ENCODE assay signal across 8 cellular contexts in the genomic region with DNA sequence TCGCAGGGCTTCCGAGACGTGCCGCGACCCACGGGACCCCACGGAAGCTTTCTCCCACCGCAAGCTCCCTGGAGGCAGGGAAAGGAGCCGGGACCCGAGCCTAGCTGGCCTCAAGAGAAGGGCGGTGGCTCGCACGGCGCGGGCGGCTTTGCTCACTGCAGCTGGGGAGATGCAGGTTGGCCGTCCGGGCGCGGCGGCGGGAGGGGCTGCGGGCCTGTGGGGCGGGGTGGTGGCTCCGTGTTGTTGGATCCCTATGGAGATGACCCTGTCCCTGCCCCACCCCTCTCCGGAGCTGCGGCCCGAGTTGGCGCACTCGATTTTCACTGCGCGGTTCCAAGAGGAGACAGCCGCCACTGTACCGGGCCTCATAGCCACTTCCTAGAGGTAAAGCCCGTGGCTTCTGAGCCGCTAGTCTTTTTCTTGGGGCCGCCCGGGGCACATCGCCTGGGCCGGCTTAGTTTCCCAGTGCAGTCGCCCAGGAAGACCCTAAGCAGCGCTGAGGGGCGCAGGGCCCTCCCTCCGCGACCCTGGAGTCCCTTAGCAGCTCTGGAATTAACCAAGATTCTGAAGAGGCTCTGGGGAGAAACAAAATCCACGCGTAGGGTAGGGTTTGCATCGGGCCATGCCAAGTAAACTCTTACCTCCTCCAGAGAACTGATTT. TPM values are rescaled to one million over a fixed set of nuclear protein-coding genes. Genes with fewer than 3 reads are reported as not detected.
DNase-seq lines count a peak whose midpoint lies in the region; ATAC-seq, FAIRE-seq and TF ChIP-seq lines count a peak whose summit lies in the region.

A gene with protein sequence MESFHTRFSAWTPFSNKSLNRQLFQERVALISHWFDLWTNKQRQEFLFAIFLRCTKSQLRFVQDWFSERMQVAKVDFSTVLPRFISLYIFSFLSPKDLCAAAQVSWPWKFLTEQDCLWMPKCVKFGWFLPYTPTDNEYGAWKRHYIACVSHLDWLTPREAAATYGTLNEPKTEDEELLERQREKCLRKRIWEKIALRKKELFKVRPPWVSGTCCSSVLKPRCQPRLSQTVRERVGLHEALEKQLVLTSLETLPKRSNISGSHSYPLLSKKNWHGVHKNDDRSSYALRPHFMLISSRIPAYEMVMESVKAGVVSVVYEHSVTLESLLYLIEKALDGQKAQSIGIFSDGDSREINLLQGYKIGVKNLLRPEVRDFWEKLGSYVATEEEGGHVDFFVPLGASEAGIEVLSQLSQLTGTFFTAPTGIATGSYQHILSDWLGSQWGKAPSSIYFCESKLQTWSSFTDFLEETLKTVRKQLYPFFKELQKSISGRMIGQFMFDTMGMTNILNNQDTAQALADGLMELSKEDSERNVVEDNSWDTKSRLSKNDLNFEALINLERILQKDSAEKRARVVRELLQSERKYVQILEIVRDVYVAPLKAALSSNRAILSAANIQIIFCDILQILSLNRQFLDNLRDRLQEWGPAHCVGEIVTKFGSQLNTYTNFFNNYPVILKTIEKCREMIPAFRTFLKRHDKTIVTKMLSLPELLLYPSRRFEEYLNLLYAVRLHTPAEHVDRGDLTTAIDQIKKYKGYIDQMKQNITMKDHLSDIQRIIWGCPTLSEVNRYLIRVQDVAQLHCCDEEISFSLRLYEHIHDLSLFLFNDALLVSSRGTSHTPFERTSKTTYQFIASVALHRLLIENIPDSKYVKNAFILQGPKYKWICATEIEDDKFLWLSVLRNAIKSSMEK (plus strand): TSS at position 279 of the 661 bp plus-strand sequence. CDS start 17,188 bp downstream, outside the sequence.

- peak within 1 kb of the TSS; percentile 32 to 61 (median 44) for H3K4me3 ChIP-seq in keratinocyte (ENCODE audit: control insufficient read depth in 2 of 3, extremely low read depth in 1 of 3, insufficient read depth in 2 of 3, low read depth in 1 of 3, low read length in 3 of 3)
- H3K4me3 ChIP-seq in spleen: peak within 1 kb of the TSS; percentile 13 to 55 (median 22)

- H3K36me3 ChIP-seq in keratinocyte (ENCODE audit: control insufficient read depth in 2 of 2, extremely low read depth in 1 of 2, insufficient read depth in 2 of 2, low read length in 2 of 2): no peaks in the 10 kb centered on the region
- H3K36me3 ChIP-seq in spleen: peaks cover 0 to 28% (median 18%) of the 10 kb centered on the region in 6 donors

- peak within 1 kb of the TSS; percentile 75 for H3K9ac ChIP-seq in keratinocyte (ENCODE audit: control insufficient read depth, extremely low read depth, insufficient read depth, low read length)

- H3K36me3 Mint-ChIP-seq in chondrocyte (ENCODE audit: low read depth): no peaks in the 10 kb centered on the region

- H3K27me3 Mint-ChIP-seq in chondrocyte (ENCODE audit: low read depth): no peaks in the 10 kb centered on the region

- dilution Hi-C loops in keratinocyte (cut with MboI; ENCODE audit: extremely low pct_ligation_motif_present, low sequenced_read_pairs): no loop called here

- H3K27ac ChIP-seq in keratinocyte (ENCODE audit: control insufficient read depth, insufficient read depth, low read length) (peak within 1 kb of the TSS; percentile 30), spleen (peak within 1 kb of the TSS in 3 of 8 donors; percentile 4 to 57 (median 12))

- intact Hi-C loops in spleen (cut with DNase I; ENCODE audit: low total_unique reads): no loop called here

- H3K4me1 Mint-ChIP-seq in chondrocyte (ENCODE audit: low read depth): no peaks in the 10 kb centered on the region

- H3K4me3 Mint-ChIP-seq in chondrocyte (ENCODE audit: unreplicated experiment): peak within 1 kb of the TSS; percentile 46

- no peaks in the 10 kb centered on the region for H4K20me1 ChIP-seq in keratinocyte (ENCODE audit: control insufficient read depth, extremely low read depth, insufficient read depth, low read length)

- WGBS in spleen, 5 donors: 17 to 30% (median 21%) methylated on average over 34 to 48 of the region's 48 CpGs

- H2AFZ ChIP-seq in keratinocyte (ENCODE audit: control insufficient read depth, low read length): peak within 1 kb of the TSS; percentile 89

- no peaks in the 10 kb centered on the region for H3K9me3 ChIP-seq in keratinocyte (ENCODE audit: control insufficient read depth, low read depth, low read length)
- no peaks in the 10 kb centered on the region for H3K9me3 ChIP-seq in spleen

- TF ChIP-seq CTCF in chondrocyte (IDR thresholded peaks at IDR 0.05): no peak
- no peak for TF ChIP-seq CTCF in keratinocyte (optimal IDR thresholded peaks at IDR 0.05 in 1 of 3, IDR thresholded peaks at IDR 0.05 in 1 of 3, conservative IDR thresholded peaks at IDR 0.05 in 1 of 3; ENCODE audit: extremely low read depth in 1 of 3, insufficient read depth in 2 of 3, low read length in 3 of 3)
- no peak for TF ChIP-seq CTCF in spleen (IDR thresholded peaks at IDR 0.05 in 8 of 11, conservative IDR thresholded peaks at IDR 0.05 in 3 of 11)

- no peak within 1 kb of the TSS for H3K27ac Mint-ChIP-seq in chondrocyte (ENCODE audit: unreplicated experiment)

- ATAC-seq in HG02588 (IDR thresholded peaks at IDR 0.05; ENCODE audit: unreplicated experiment): no peak

- DNase-seq in HT-29 (ENCODE audit: low spot score): peak; percentile 62
- DNase-seq in chondrocyte (ENCODE audit: low spot score): no peak
- no peak for DNase-seq in keratinocyte (ENCODE audit: low read depth, low spot score)
- peak; percentile 86 for DNase-seq in spleen
- no peak for DNase-seq in effector CD4-positive, alpha-beta T cell
- DNase-seq in CD1c-positive myeloid dendritic cell (ENCODE audit: extremely low spot score): no peak
- DNase-seq in activated naive CD4-positive, alpha-beta T cell treated with anti-CD3 and anti-CD28 coated beads, Interleukin-2, amount 50 U/mL, for 16 hours: no peak

- H3K4me2 ChIP-seq in keratinocyte (ENCODE audit: control insufficient read depth, extremely low read depth, insufficient read depth, low read depth, low read length): peak within 1 kb of the TSS; percentile 79

- no peak for FAIRE-seq in keratinocyte (lab: Jason Lieb, UNC)

- H3K4me1 ChIP-seq in keratinocyte (ENCODE audit: control insufficient read depth, extremely low read depth, insufficient read depth, low read length): peaks cover 6% of the 10 kb centered on the region
- H3K4me1 ChIP-seq in spleen: peaks cover 0 to 13% (median 2%) of the 10 kb centered on the region in 6 donors

- H3K79me2 ChIP-seq in keratinocyte (ENCODE audit: control insufficient read depth, insufficient read depth, low read length): no peaks in the 10 kb centered on the region

- H3K9me1 ChIP-seq in keratinocyte (ENCODE audit: control insufficient read depth, extremely low read depth, insufficient read depth, low read length): no peaks in the 10 kb centered on the region

- no peaks in the 10 kb centered on the region for H3K9me3 Mint-ChIP-seq in chondrocyte (ENCODE audit: low read depth)

- TF ChIP-seq POLR2A in spleen (IDR thresholded peaks at IDR 0.05): no peak

- H3K27me3 ChIP-seq in keratinocyte (ENCODE audit: control insufficient read depth, extremely low read depth, insufficient read depth, low read length) (no peaks in the 10 kb centered on the region), spleen (replicated peaks in 1 of 7) (peaks cover 0 to 18% (median 4%) of the 10 kb centered on the region in 7 donors)

RNA-seq across cellular contexts. Expression of the gene that starts here (rescaled TPM):
- total RNA-seq in HT-29 (2014; rRNA removed; shearing (Covaris generic)): not detected in 2 replicates
- not detected in 3 replicates for total RNA-seq in chondrocyte
- polyA plus RNA-seq in keratinocyte: 0.01 to 0.06 TPM in 2 of 3 replicates, not detected in the other
- polyA plus RNA-seq in keratinocyte (2011; ENCODE audit: low read depth): 0.12 TPM
- 0.01 TPM in 1 of 2 replicates, not detected in the other for polyA plus RNA-seq in keratinocyte (2011; cell fraction: cytosol; rRNA removed)
- 0.04 and 0.05 TPM in 2 replicates for polyA plus RNA-seq in keratinocyte (2011; cell fraction: nucleus; rRNA removed)
- polyA plus RNA-seq in keratinocyte (2012; ENCODE audit: low replicate concordance): 0.16 TPM in 1 of 2 replicates, not detected in the other
- 0.03 to 0.06 TPM in 2 of 3 replicates, not detected in the other for polyA minus RNA-seq in keratinocyte
- polyA minus RNA-seq in keratinocyte (2011; cell fraction: cytosol; rRNA and poly(A)+ RNA removed): not detected
- not detected in 2 replicates for polyA minus RNA-seq in keratinocyte (2011; cell fraction: nucleus; rRNA and poly(A)+ RNA removed)
- under 1 TPM in 1 of 7 donors, not detected in 6; 0.13 TPM for total RNA-seq in spleen
- under 1 TPM in 2 of 3 donors, not detected in 1; 0.12 to 0.17 TPM for polyA plus RNA-seq in spleen

Comparison
In these comparisons a context has a peak if more than half of its experiments do, and no peak if none do; other contexts are left out.
1. Peak in DNase-seq in HT-29; RNA of the gene not detected or under 1 TPM.
2. Peak in DNase-seq and H3K4me3 ChIP-seq in spleen; RNA of the gene not detected or under 1 TPM.